8 cellular contexts compared by ENCODE assay signal in the genomic region with DNA sequence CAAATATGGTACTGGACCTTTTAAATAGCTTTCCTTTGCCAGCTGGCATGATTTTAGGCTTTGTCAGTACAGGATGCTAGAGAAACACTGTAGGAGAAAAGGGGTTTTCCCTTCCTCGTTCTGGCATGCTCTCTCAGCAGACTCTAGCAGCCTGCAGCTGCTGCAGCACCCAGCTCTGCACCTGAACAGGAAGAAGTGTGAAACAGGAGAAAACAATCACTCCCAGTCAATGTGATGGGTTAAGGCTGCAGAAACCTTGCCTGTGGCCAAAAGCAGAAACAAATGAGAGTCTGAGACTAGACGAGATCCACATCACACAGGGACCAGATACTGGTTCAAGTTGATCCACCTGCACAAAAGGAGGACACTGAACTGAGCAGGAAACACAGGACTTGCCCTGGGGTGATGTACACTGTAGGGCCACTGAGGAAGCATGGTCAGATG. TPM values are rescaled to one million over a fixed set of nuclear protein-coding genes. Genes with fewer than 3 reads are reported as not detected.
DNase-seq lines count a peak whose midpoint lies in the region; ATAC-seq and TF ChIP-seq lines count a peak whose summit lies in the region.

No MANE protein-coding gene starts in this region.

- no peak overlapping the region for H3K4me3 ChIP-seq in stomach

- WGBS in stomach, 5 donors = 0 to 2% (median 0%) methylated on average over 2 of the region's 2 CpGs

- TF ChIP-seq POLR2A in stomach (IDR thresholded peaks at IDR 0.05) = no peak

- intact Hi-C loops in stomach (cut with DNase I; ENCODE audit: low total_unique reads) = no loop called here

- TF ChIP-seq CTCF in foreskin keratinocyte (conservative IDR thresholded peaks at IDR 0.05) (no peak), stomach (IDR thresholded peaks at IDR 0.05) (no peak)

- no peaks in the 10 kb centered on the region for H3K36me3 ChIP-seq in stomach

- peak; percentile 71 for DNase-seq in DMS53 treated with DMSO at 0.1 percent for 48 hours (lab: John Stamatoyannopoulos, UW; ENCODE audit: unreplicated experiment)
- DNase-seq in activated CD4-positive, alpha-beta T cell treated with anti-CD3 and anti-CD28 coated beads, Interleukin-2, amount 50 U/mL, for 1 hour = peak; percentile 36
- DNase-seq in foreskin keratinocyte = peak; percentile 62 to 73
- DNase-seq in stomach = peak; percentile 82
- no peak for DNase-seq in SW480 (ENCODE audit: low spot score)
- DNase-seq in NCI-H1930 (lab: John Stamatoyannopoulos, UW) = no peak

- no peaks in the 10 kb centered on the region for H3K9me3 ChIP-seq in stomach

- H3K27me3 ChIP-seq in foreskin keratinocyte = peaks cover 40% of the 10 kb centered on the region
- H3K27me3 ChIP-seq in stomach = peaks cover 0 to 8% (median 0%) of the 10 kb centered on the region in 3 donors

- H3K4me1 ChIP-seq in foreskin keratinocyte (no peaks in the 10 kb centered on the region), stomach (peaks cover 0 to 13% (median 9%) of the 10 kb centered on the region in 4 donors)

- H3K27ac ChIP-seq in foreskin keratinocyte (no peak overlapping the region), stomach (no peak overlapping the region)

- TF ChIP-seq EP300 in stomach (IDR thresholded peaks at IDR 0.05) = no peak

- ATAC-seq in GM19463 (IDR thresholded peaks at IDR 0.05; ENCODE audit: unreplicated experiment) = peak; percentile 96
- peak; percentile 94 for ATAC-seq in HG03565 (IDR thresholded peaks at IDR 0.05; ENCODE audit: unreplicated experiment)
- ATAC-seq in foreskin keratinocyte = peak; percentile 95

RNA-seq across cellular contexts. Expression of a gene that starts 21.2 kb away (rescaled TPM):
- total RNA-seq in foreskin keratinocyte (0.49 and 0.65 TPM in 2 replicates), stomach (10 to 100 TPM in 1 of 5 donors, 1 to 10 TPM in 2, under 1 TPM in 1, not detected in 1; 0.45 to 18.5 (median 1.8) TPM)
- polyA plus RNA-seq in foreskin keratinocyte (0.35 and 0.49 TPM in 2 replicates), stomach (1 to 10 TPM in 1 of 3 donors, under 1 TPM in 2; 0.50 to 2.8 (median 0.76) TPM)

RNA-seq across cellular contexts. Expression of a gene that starts 42.7 kb away (rescaled TPM):
- total RNA-seq in foreskin keratinocyte (66.6 and 74.0 TPM in 2 replicates), stomach (10 to 100 TPM in 4 of 5 donors, 1 to 10 TPM in 1; 5.8 to 31.2 (median 13.8) TPM)
- polyA plus RNA-seq in foreskin keratinocyte (63.6 and 80.5 TPM in 2 replicates), stomach (10 to 100 TPM; 18.5 to 25.3 (median 25.1) TPM)

RNA-seq across cellular contexts. Expression of a gene that starts 42.9 kb away (rescaled TPM):
- 386 and 391 TPM in 2 replicates for total RNA-seq in foreskin keratinocyte
- polyA plus RNA-seq in foreskin keratinocyte = 322 and 382 TPM in 2 replicates
- 100 to 1,000 TPM in 3 of 5 donors, 10 to 100 TPM in 2; 21.6 to 362 (median 190) TPM for total RNA-seq in stomach
- 100 to 1,000 TPM; 207 to 373 (median 332) TPM for polyA plus RNA-seq in stomach

Comparison
In these comparisons a context has a peak if more than half of its experiments do, and no peak if none do; other contexts are left out.
1. DNase-seq: peak in DMS53 treated with DMSO at 0.1 percent for 48 hours (single experiment), activated CD4-positive, alpha-beta T cell treated with anti-CD3 and anti-CD28 coated beads, Interleukin-2, amount 50 U/mL, for 1 hour (single experiment), foreskin keratinocyte (2 of 2) and stomach (single experiment); none in SW480 (single experiment) and NCI-H1930 (0 of 2).
2. Peak in every context shown above with its lines, with median percentiles within 50 percentile points of each other: ATAC-seq.